Comparison of ENCODE assay signal across 21 cellular contexts in the genomic region with DNA sequence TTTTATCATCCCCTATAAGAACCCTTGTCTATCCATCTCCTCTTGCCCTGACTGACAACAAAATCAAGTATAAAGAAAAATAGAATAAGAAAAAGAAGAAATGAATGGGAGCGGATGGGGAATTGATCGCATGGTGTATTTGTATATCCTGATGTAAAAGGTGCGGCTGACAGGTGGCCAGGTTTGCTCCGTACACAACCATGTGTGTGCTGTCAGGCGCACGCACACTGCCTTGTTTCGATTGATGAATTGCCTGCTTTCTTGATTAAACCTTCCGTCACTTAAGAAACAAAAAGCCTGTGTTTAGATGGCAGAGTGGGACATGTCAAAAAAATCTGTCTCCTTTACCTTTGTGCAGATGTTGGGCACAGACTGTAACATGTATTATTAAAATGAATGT.
A peak's percentile ranks its signal among the peaks of the same experiment; 100 is the strongest.
DNase-seq lines count a peak whose midpoint lies in the region; ATAC-seq and TF ChIP-seq lines count a peak whose summit lies in the region.
"Had no signal": no experiment of that assay in that cellular context is flagged by ENCODE, and none has a peak within 500 bp of the region (broad histone marks: within the 10 kb centered on the region; RNA-seq: fewer than 3 reads in every experiment).

No MANE protein-coding gene starts in this region.

- H3K36me3 Mint-ChIP-seq in CD4-positive, alpha-beta T cell (ENCODE audit: low read depth) = peaks cover 11% of the 10 kb centered on the region
- peaks cover 6% of the 10 kb centered on the region for H3K36me3 Mint-ChIP-seq in activated CD4-positive, alpha-beta T cell treated with anti-CD3 and anti-CD28 coated beads, Interleukin-2, amount 10 ng/mL, durations not matched to agents 7 days and 5 days (ENCODE audit: low read depth)

- H3K27me3 Mint-ChIP-seq in CD4-positive, alpha-beta T cell = no peaks in the 10 kb centered on the region
- H3K27me3 Mint-ChIP-seq in activated CD4-positive, alpha-beta T cell treated with anti-CD3 and anti-CD28 coated beads, Interleukin-2, amount 10 ng/mL, durations not matched to agents 7 days and 5 days = peaks cover 2% of the 10 kb centered on the region
- H3K27me3 Mint-ChIP-seq: T-helper 17 cell had no signal

- H3K9me3 Mint-ChIP-seq in CD4-positive, alpha-beta T cell = no peaks in the 10 kb centered on the region
- H3K9me3 Mint-ChIP-seq in activated CD4-positive, alpha-beta T cell treated with anti-CD3 and anti-CD28 coated beads, Interleukin-2, amount 10 ng/mL, durations not matched to agents 7 days and 5 days = no peaks in the 10 kb centered on the region
- H3K9me3 Mint-ChIP-seq: HFFc6, IgD-negative memory B cell had no signal

- POLR2A ChIA-PET in CD4-positive, alpha-beta T cell (lab: Charles Lee) = no interaction called here
- POLR2A ChIA-PET in activated CD4-positive, alpha-beta T cell treated with anti-CD3 and anti-CD28 coated beads, Interleukin-2, amount 10 ng/mL, durations not matched to agents 7 days and 5 days (lab: Charles Lee) = no interaction called here

- no peaks in the 10 kb centered on the region for H3K27me3 ChIP-seq in neutrophil
- H3K27me3 ChIP-seq in CD4-positive, alpha-beta T cell (ENCODE audit: control insufficient read depth, insufficient read depth, low read length) = no peaks in the 10 kb centered on the region
- H3K27me3 ChIP-seq: BE2C had no signal

- H3K4me1 ChIP-seq in neutrophil (ENCODE audit: control insufficient read depth in 1 of 2, insufficient read depth in 1 of 2, low read depth in 1 of 2, low read length in 1 of 2) = peaks cover 58 to 59% of the 10 kb centered on the region in 2 experiments
- H3K4me1 ChIP-seq: BE2C, HAP-1 had no signal

- DNase-seq in NCI-H2081 (lab: John Stamatoyannopoulos, UW) = peak; percentile 5 to 66
- no peak for DNase-seq in NCI-H2081 treated with DMSO at 0.1 percent for 48 hours (lab: John Stamatoyannopoulos, UW)
- peak; percentile 41 to 93 (median 76) for DNase-seq in NCI-H1417 (lab: John Stamatoyannopoulos, UW)
- DNase-seq in NCI-H526 treated with DMSO at 0.1 percent for 48 hours (lab: John Stamatoyannopoulos, UW) = peak; percentile 32
- no peak for DNase-seq in CD4-positive, alpha-beta T cell
- DNase-seq in activated CD4-positive, alpha-beta T cell treated with anti-CD3 and anti-CD28 coated beads, Interleukin-2, amount 10 ng/mL, durations not matched to agents 7 days and 5 days = no peak
- DNase-seq: BE2C, GOT3, HFFc6, NCI-H1048, NCI-H1436, NCI-H345, NCI-H510A treated with DMSO at 0.1 percent for 48 hours, PC-3, T-helper 17 cell had no signal

- H3K36me3 ChIP-seq in neutrophil = no peaks in the 10 kb centered on the region
- H3K36me3 ChIP-seq: BE2C, HAP-1 had no signal

- intact Hi-C loops in CD4-positive, alpha-beta T cell (cut with DNase I, micrococcal nuclease) = no loop called here

- peaks cover 7% of the 10 kb centered on the region for H3K4me1 Mint-ChIP-seq in CD4-positive, alpha-beta T cell (ENCODE audit: low read depth)
- peaks cover 4% of the 10 kb centered on the region for H3K4me1 Mint-ChIP-seq in activated CD4-positive, alpha-beta T cell treated with anti-CD3 and anti-CD28 coated beads, Interleukin-2, amount 10 ng/mL, durations not matched to agents 7 days and 5 days

- CTCF ChIA-PET in CD4-positive, alpha-beta T cell (lab: Charles Lee) = no interaction called here
- CTCF ChIA-PET in activated CD4-positive, alpha-beta T cell treated with anti-CD3 and anti-CD28 coated beads, Interleukin-2, amount 10 ng/mL, durations not matched to agents 7 days and 5 days (lab: Charles Lee) = no interaction called here

- no peak overlapping the region for H3K4me3 Mint-ChIP-seq in CD4-positive, alpha-beta T cell
- no peak overlapping the region for H3K4me3 Mint-ChIP-seq in activated CD4-positive, alpha-beta T cell treated with anti-CD3 and anti-CD28 coated beads, Interleukin-2, amount 10 ng/mL, durations not matched to agents 7 days and 5 days
- H3K4me3 Mint-ChIP-seq: HFFc6, IgD-negative memory B cell, T-helper 17 cell had no signal

- H3K4me3 ChIP-seq in neutrophil (ENCODE audit: low read depth in 1 of 2, low read length in 1 of 2) = peak overlapping the region in 1 of 2 experiments; percentile 17
- H3K4me3 ChIP-seq: HAP-1 had no signal

- no peak for ATAC-seq in CD4-positive, alpha-beta T cell (ENCODE audit: poor library complexity)
- no peak for ATAC-seq in GM18517 (IDR thresholded peaks at IDR 0.05; ENCODE audit: unreplicated experiment)
- ATAC-seq: PC-3, SK-N-SH treated with all-trans-retinoic acid at 6 μM for 48 hours, T-helper 17 cell had no signal

- TF ChIP-seq CTCF in neutrophil (IDR thresholded peaks at IDR 0.05) = no peak
- no peak for TF ChIP-seq CTCF in CD4-positive, alpha-beta T cell (IDR thresholded peaks at IDR 0.05)

- H3K27ac Mint-ChIP-seq in CD4-positive, alpha-beta T cell = no peak overlapping the region
- H3K27ac Mint-ChIP-seq in activated CD4-positive, alpha-beta T cell treated with anti-CD3 and anti-CD28 coated beads, Interleukin-2, amount 10 ng/mL, durations not matched to agents 7 days and 5 days = no peak overlapping the region
- H3K27ac Mint-ChIP-seq: HFFc6, IgD-negative memory B cell had no signal

- H3K9me3 ChIP-seq in neutrophil = no peaks in the 10 kb centered on the region
- H3K9me3 ChIP-seq in CD4-positive, alpha-beta T cell (ENCODE audit: control insufficient read depth, low read length) = no peaks in the 10 kb centered on the region
- H3K9me3 ChIP-seq: BE2C, HAP-1 had no signal

- H3K27ac ChIP-seq in neutrophil = peak overlapping the region; percentile 71
- H3K27ac ChIP-seq in CD4-positive, alpha-beta T cell (ENCODE audit: low read depth, low read length) = no peak overlapping the region
- H3K27ac ChIP-seq: 22Rv1 had no signal

Comparison
In these comparisons a context has a peak if more than half of its experiments do, and no peak if none do; other contexts are left out.
1. DNase-seq: peak in NCI-H2081 (2 of 2), NCI-H1417 (3 of 3) and NCI-H526 treated with DMSO at 0.1 percent for 48 hours (single experiment); none in NCI-H2081 treated with DMSO at 0.1 percent for 48 hours (single experiment), CD4-positive, alpha-beta T cell (0 of 10) and activated CD4-positive, alpha-beta T cell treated with anti-CD3 and anti-CD28 coated beads, Interleukin-2, amount 10 ng/mL, durations not matched to agents 7 days and 5 days (single experiment).